ENCODE assay signal across 28 cellular contexts in the genomic region with DNA sequence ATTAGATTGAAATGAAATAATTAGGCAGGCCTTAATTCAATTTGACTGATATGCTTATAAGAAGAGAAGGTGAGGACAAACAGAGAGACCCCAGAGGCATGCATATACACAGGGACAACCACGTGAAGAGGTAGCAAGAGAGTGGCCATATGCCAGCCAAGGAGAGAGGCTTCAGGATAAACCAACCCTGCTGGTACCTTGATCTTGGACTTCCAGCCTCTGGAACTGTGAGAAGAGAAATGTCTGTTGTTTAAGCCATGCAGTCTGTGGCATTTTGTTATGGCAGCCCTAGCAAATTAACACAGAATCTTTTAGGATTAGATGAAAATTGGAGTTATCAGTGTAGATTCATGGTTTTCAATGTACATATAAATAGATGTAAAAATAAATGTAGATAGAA.
"Had no signal": no experiment of that assay in that cellular context is flagged by ENCODE, and none has a peak within 500 bp of the region (broad histone marks: within the 10 kb centered on the region; RNA-seq: fewer than 3 reads in every experiment).

No MANE protein-coding gene starts in this region.

- FAIRE-seq: colon, endometrium, endothelial cell of umbilical vein, frontal cortex had no signal

- H3K4me1 ChIP-seq: colonic mucosa, esophagus muscularis mucosa, foreskin keratinocyte, gastrocnemius medialis, gastroesophageal sphincter, heart left ventricle, heart right ventricle had no signal

- H3K27ac ChIP-seq: colonic mucosa, dorsolateral prefrontal cortex, epithelial cell of prostate, esophagus muscularis mucosa, esophagus squamous epithelium, foreskin keratinocyte, gastrocnemius medialis, gastroesophageal sphincter, heart left ventricle, heart right ventricle, hepatocyte had no signal

- DNase-seq: colonic mucosa; cortex of kidney; dermis blood vessel endothelial cell; dorsolateral prefrontal cortex; effector CD4-positive, alpha-beta T cell; effector CD8-positive, alpha-beta T cell; effector memory CD4-positive, alpha-beta T cell; effector memory CD8-positive, alpha-beta T cell; endodermal cell; erythroblast; esophagus squamous epithelium; foreskin fibroblast; foreskin keratinocyte; foreskin melanocyte; gastrocnemius medialis; glutamatergic neuron; head of caudate nucleus; heart left ventricle; heart right ventricle had no signal

- H3K9me3 ChIP-seq: colonic mucosa, esophagus muscularis mucosa, esophagus squamous epithelium, gastrocnemius medialis, gastroesophageal sphincter had no signal

- ATAC-seq: effector memory CD8-positive, alpha-beta T cell; esophagus mucosa; foreskin keratinocyte; gastrocnemius medialis; gastroesophageal sphincter; heart left ventricle; heart right ventricle had no signal

- H3K4me2 ChIP-seq: hepatocyte had no signal

- H3K36me3 ChIP-seq: colonic mucosa, esophagus muscularis mucosa, esophagus squamous epithelium, gastrocnemius medialis, gastroesophageal sphincter, heart left ventricle, heart right ventricle had no signal

- H3K4me3 ChIP-seq: colonic mucosa, dorsolateral prefrontal cortex, esophagus muscularis mucosa, esophagus squamous epithelium, gastrocnemius medialis, gastroesophageal sphincter, heart left ventricle, heart right ventricle, hepatocyte had no signal

- H3K27me3 ChIP-seq: colonic mucosa, foreskin keratinocyte, hepatocyte had no signal
